In genomic region chr2:70871398-70872211, GRCh38 we compare ENCODE assay signal across 1 cellular context.
TF ChIP-seq lines count a peak whose summit lies in the region.

No MANE protein-coding gene starts in this region.

TF ChIP-seq in IMR-90, 13 proteins besides CTCF, POLR2A, EP300 and RAD21:
- peak; percentile 82 for TF ChIP-seq SMC3 (IDR thresholded peaks at IDR 0.05; ENCODE audit: low read depth, low read length)
- TF ChIP-seq MAFK (IDR thresholded peaks at IDR 0.05; ENCODE audit: low read depth, low read length) = peak; percentile 65
- TF ChIP-seq RFX5 (IDR thresholded peaks at IDR 0.05; ENCODE audit: low read depth, low read length) = no peak
- TF ChIP-seq BHLHE40 (IDR thresholded peaks at IDR 0.05; ENCODE audit: low read depth, low read length) = no peak
- no peak for TF ChIP-seq CHD1 (IDR thresholded peaks at IDR 0.05; ENCODE audit: low read depth, low read length)
- TF ChIP-seq MAZ (IDR thresholded peaks at IDR 0.05; ENCODE audit: borderline replicate concordance, low read depth, low read length) = 0 out of 2 replicates have a peak, but pooled peaks have one; percentile 20
- peak; percentile 94 for TF ChIP-seq CEBPB (IDR thresholded peaks at IDR 0.05; ENCODE audit: low read depth, low read length)
